ENCODE assay signal across 26 cellular contexts in genomic region chr2:195795879-195796278, GRCh38.
"Had no signal": no experiment of that assay in that cellular context is flagged by ENCODE, and none has a peak within 500 bp of the region (broad histone marks: within the 10 kb centered on the region; RNA-seq: fewer than 3 reads in every experiment).

No MANE protein-coding gene starts in this region.

- H3K36me3 Mint-ChIP-seq: activated naive CD4-positive, alpha-beta T cell treated with anti-CD3 and anti-CD28 coated beads, Interleukin-2, amount 10 ng/mL, durations not matched to agents 7 days and 5 days; activated naive CD8-positive, alpha-beta T cell treated with anti-CD3 and anti-CD28 coated beads, Interleukin-2, amount 10 ng/mL, durations not matched to agents 7 days and 5 days had no signal

- H3K27ac Mint-ChIP-seq: activated CD4-positive, alpha-beta memory T cell treated with anti-CD3 and anti-CD28 coated beads, Interleukin-2, amount 10 ng/mL, durations not matched to agents 7 days and 5 days; activated CD4-positive, alpha-beta T cell treated with anti-CD3 and anti-CD28 coated beads, Interleukin-2, amount 10 ng/mL, durations not matched to agents 7 days and 5 days; activated naive CD4-positive, alpha-beta T cell treated with anti-CD3 and anti-CD28 coated beads, Interleukin-2, amount 10 ng/mL, durations not matched to agents 7 days and 5 days; activated naive CD8-positive, alpha-beta T cell treated with anti-CD3 and anti-CD28 coated beads, Interleukin-2, amount 10 ng/mL, durations not matched to agents 7 days and 5 days; activated T-helper 17 cell treated with anti-CD3 and anti-CD28 coated beads, Interleukin-2, amount 50 U/mL, for 72 hours had no signal

- ATAC-seq: activated T-helper 17 cell treated with anti-CD3 and anti-CD28 coated beads, Interleukin-2, amount 50 U/mL, for 72 hours; K562; Right ventricle myocardium inferior had no signal

- H3K9me3 Mint-ChIP-seq: activated CD4-positive, alpha-beta memory T cell treated with anti-CD3 and anti-CD28 coated beads, Interleukin-2, amount 10 ng/mL, durations not matched to agents 7 days and 5 days; activated CD4-positive, alpha-beta T cell treated with anti-CD3 and anti-CD28 coated beads, Interleukin-2, amount 10 ng/mL, durations not matched to agents 7 days and 5 days; activated naive CD8-positive, alpha-beta T cell treated with anti-CD3 and anti-CD28 coated beads, Interleukin-2, amount 10 ng/mL, durations not matched to agents 7 days and 5 days; activated T-helper 17 cell treated with anti-CD3 and anti-CD28 coated beads, Interleukin-2, amount 50 U/mL, for 72 hours had no signal

- H3K4me3 Mint-ChIP-seq: activated CD4-positive, alpha-beta memory T cell treated with anti-CD3 and anti-CD28 coated beads, Interleukin-2, amount 10 ng/mL, durations not matched to agents 7 days and 5 days; activated CD4-positive, alpha-beta T cell treated with anti-CD3 and anti-CD28 coated beads, Interleukin-2, amount 10 ng/mL, durations not matched to agents 7 days and 5 days; activated naive CD4-positive, alpha-beta T cell treated with anti-CD3 and anti-CD28 coated beads, Interleukin-2, amount 10 ng/mL, durations not matched to agents 7 days and 5 days; activated naive CD8-positive, alpha-beta T cell treated with anti-CD3 and anti-CD28 coated beads, Interleukin-2, amount 10 ng/mL, durations not matched to agents 7 days and 5 days; activated T-helper 17 cell treated with anti-CD3 and anti-CD28 coated beads, Interleukin-2, amount 50 U/mL, for 72 hours had no signal

- H3K4me1 Mint-ChIP-seq: activated CD4-positive, alpha-beta memory T cell treated with anti-CD3 and anti-CD28 coated beads, Interleukin-2, amount 10 ng/mL, durations not matched to agents 7 days and 5 days; activated CD4-positive, alpha-beta T cell treated with anti-CD3 and anti-CD28 coated beads, Interleukin-2, amount 10 ng/mL, durations not matched to agents 7 days and 5 days; activated naive CD4-positive, alpha-beta T cell treated with anti-CD3 and anti-CD28 coated beads, Interleukin-2, amount 10 ng/mL, durations not matched to agents 7 days and 5 days; activated naive CD8-positive, alpha-beta T cell treated with anti-CD3 and anti-CD28 coated beads, Interleukin-2, amount 10 ng/mL, durations not matched to agents 7 days and 5 days; activated T-helper 17 cell treated with anti-CD3 and anti-CD28 coated beads, Interleukin-2, amount 50 U/mL, for 72 hours had no signal

- H3K4me3 ChIP-seq: adrenal gland, breast epithelium, K562, SK-N-MC had no signal

- H3K27me3 Mint-ChIP-seq: activated CD4-positive, alpha-beta memory T cell treated with anti-CD3 and anti-CD28 coated beads, Interleukin-2, amount 10 ng/mL, durations not matched to agents 7 days and 5 days; activated CD4-positive, alpha-beta T cell treated with anti-CD3 and anti-CD28 coated beads, Interleukin-2, amount 10 ng/mL, durations not matched to agents 7 days and 5 days; activated naive CD4-positive, alpha-beta T cell treated with anti-CD3 and anti-CD28 coated beads, Interleukin-2, amount 10 ng/mL, durations not matched to agents 7 days and 5 days; activated naive CD8-positive, alpha-beta T cell treated with anti-CD3 and anti-CD28 coated beads, Interleukin-2, amount 10 ng/mL, durations not matched to agents 7 days and 5 days; activated T-helper 17 cell treated with anti-CD3 and anti-CD28 coated beads, Interleukin-2, amount 50 U/mL, for 72 hours had no signal

- DNase-seq: activated CD4-positive, alpha-beta memory T cell treated with anti-CD3 and anti-CD28 coated beads, Interleukin-2, amount 10 ng/mL, durations not matched to agents 7 days and 5 days; activated CD4-positive, alpha-beta T cell treated with anti-CD3 and anti-CD28 coated beads, Interleukin-2, amount 10 ng/mL, durations not matched to agents 7 days and 5 days; activated CD4-positive, CD25-positive, alpha-beta regulatory T cell; activated gamma-delta T cell treated with Interleukin-2 at 50 U/mL for 16 hours; activated naive CD4-positive, alpha-beta T cell treated with anti-CD3 and anti-CD28 coated beads, Interleukin-2, amount 10 ng/mL, durations not matched to agents 7 days and 5 days; activated naive CD8-positive, alpha-beta T cell treated with anti-CD3 and anti-CD28 coated beads, Interleukin-2, amount 10 ng/mL, durations not matched to agents 7 days and 5 days; activated T-cell treated with anti-CD3 and anti-CD28 coated beads for 4 hours; activated T-cell treated with anti-CD3 and anti-CD28 coated beads, Interleukin-2, amount 50 U/mL, for 48 hours; adrenal gland; anterior cingulate cortex; caudate nucleus; Karpas-422; NCI-H1105 treated with DMSO at 0.1 percent for 48 hours; NCI-H1436 treated with DMSO at 0.1 percent for 48 hours; NCI-H187; NCI-H2081; NCI-H345; NCI-H510A; NCI-H526 treated with DMSO at 0.1 percent for 48 hours; RPMI8226; T-helper 1 cell had no signal
